Comparison of ENCODE assay signal across 1 cellular context in the genomic region with DNA sequence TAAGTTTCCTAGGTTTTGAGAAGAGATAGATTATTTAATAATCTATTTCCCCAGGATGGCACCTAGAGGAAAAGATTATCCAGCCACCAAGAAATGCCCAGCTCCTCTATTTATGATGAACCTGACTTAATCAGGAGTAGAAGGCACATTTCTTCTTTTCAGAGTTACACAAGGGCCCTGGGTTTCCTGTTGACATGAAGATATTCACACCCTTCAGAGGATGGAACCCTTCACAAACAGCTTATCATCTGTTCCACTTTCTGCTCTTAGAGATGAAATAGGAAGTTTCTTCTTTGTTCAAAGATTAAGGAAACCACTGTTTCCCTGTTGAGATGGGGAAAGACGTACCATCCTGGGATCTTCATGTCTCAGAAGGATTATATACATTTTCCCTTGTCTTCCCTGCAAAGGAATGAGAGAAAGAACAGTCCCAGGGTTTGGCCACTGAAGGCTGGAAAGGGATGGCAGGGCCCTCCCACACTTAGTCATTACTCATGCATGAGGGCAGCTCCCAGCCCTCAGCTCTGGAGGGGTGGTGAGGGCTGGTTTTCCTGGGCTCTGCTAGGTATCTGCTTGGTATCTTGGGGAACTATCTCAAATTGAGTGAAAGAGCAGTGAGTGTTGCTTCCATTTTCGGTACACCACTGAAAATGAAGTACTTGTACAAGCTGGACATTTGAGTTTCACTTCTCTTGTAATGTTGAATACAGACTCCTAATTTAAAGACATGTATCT.
TF ChIP-seq lines count a peak whose summit lies in the region.

No MANE protein-coding gene starts in this region.

TF ChIP-seq in H1, 55 proteins besides CTCF, POLR2A, EP300 and RAD21:
- TF ChIP-seq, protein P1, sequence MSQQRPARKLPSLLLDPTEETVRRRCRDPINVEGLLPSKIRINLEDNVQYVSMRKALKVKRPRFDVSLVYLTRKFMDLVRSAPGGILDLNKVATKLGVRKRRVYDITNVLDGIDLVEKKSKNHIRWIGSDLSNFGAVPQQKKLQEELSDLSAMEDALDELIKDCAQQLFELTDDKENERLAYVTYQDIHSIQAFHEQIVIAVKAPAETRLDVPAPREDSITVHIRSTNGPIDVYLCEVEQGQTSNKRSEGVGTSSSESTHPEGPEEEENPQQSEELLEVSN (IDR thresholded peaks at IDR 0.05): no peak
- TF ChIP-seq, protein P2, sequence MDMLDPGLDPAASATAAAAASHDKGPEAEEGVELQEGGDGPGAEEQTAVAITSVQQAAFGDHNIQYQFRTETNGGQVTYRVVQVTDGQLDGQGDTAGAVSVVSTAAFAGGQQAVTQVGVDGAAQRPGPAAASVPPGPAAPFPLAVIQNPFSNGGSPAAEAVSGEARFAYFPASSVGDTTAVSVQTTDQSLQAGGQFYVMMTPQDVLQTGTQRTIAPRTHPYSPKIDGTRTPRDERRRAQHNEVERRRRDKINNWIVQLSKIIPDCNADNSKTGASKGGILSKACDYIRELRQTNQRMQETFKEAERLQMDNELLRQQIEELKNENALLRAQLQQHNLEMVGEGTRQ (IDR thresholded peaks at IDR 0.05; ENCODE audit: low read length): no peak
- no peak for TF ChIP-seq FOSL1 (IDR thresholded peaks at IDR 0.05; ENCODE audit: insufficient read depth, low read depth, low read length)
- TF ChIP-seq EZH2 (IDR thresholded peaks at IDR 0.05; ENCODE audit: low read depth, low read length, severe bottlenecking): no peak
- no peak for TF ChIP-seq TAF7 (optimal IDR thresholded peaks at IDR 0.05; ENCODE audit: borderline replicate concordance, low read depth, low read length)
- TF ChIP-seq SIN3A (conservative IDR thresholded peaks at IDR 0.05 in 1 of 2, IDR thresholded peaks at IDR 0.05 in 1 of 2; ENCODE audit: low read depth in 1 of 2, low read length in 2 of 2): no peak
- TF ChIP-seq RBBP5 (IDR thresholded peaks at IDR 0.05; ENCODE audit: borderline replicate concordance, low read depth, low read length): no peak
- no peak for TF ChIP-seq NRF1 (IDR thresholded peaks at IDR 0.05; ENCODE audit: low read depth, low read length)
- no peak for TF ChIP-seq KDM4A (IDR thresholded peaks at IDR 0.05; ENCODE audit: low read depth, low read length, severe bottlenecking)
- TF ChIP-seq CREB1 (IDR thresholded peaks at IDR 0.05): no peak
- TF ChIP-seq JUN (IDR thresholded peaks at IDR 0.05; ENCODE audit: low read depth, low read length): no peak
- TF ChIP-seq BACH1 (IDR thresholded peaks at IDR 0.05; ENCODE audit: low read length): no peak
- TF ChIP-seq RXRA (IDR thresholded peaks at IDR 0.05; ENCODE audit: insufficient read depth, low read depth, low read length): no peak
- no peak for TF ChIP-seq CHD1 (IDR thresholded peaks at IDR 0.05; ENCODE audit: low read depth, low read length)
- TF ChIP-seq, protein P3, sequence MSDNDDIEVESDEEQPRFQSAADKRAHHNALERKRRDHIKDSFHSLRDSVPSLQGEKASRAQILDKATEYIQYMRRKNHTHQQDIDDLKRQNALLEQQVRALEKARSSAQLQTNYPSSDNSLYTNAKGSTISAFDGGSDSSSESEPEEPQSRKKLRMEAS (IDR thresholded peaks at IDR 0.05): no peak
- TF ChIP-seq, protein P4, sequence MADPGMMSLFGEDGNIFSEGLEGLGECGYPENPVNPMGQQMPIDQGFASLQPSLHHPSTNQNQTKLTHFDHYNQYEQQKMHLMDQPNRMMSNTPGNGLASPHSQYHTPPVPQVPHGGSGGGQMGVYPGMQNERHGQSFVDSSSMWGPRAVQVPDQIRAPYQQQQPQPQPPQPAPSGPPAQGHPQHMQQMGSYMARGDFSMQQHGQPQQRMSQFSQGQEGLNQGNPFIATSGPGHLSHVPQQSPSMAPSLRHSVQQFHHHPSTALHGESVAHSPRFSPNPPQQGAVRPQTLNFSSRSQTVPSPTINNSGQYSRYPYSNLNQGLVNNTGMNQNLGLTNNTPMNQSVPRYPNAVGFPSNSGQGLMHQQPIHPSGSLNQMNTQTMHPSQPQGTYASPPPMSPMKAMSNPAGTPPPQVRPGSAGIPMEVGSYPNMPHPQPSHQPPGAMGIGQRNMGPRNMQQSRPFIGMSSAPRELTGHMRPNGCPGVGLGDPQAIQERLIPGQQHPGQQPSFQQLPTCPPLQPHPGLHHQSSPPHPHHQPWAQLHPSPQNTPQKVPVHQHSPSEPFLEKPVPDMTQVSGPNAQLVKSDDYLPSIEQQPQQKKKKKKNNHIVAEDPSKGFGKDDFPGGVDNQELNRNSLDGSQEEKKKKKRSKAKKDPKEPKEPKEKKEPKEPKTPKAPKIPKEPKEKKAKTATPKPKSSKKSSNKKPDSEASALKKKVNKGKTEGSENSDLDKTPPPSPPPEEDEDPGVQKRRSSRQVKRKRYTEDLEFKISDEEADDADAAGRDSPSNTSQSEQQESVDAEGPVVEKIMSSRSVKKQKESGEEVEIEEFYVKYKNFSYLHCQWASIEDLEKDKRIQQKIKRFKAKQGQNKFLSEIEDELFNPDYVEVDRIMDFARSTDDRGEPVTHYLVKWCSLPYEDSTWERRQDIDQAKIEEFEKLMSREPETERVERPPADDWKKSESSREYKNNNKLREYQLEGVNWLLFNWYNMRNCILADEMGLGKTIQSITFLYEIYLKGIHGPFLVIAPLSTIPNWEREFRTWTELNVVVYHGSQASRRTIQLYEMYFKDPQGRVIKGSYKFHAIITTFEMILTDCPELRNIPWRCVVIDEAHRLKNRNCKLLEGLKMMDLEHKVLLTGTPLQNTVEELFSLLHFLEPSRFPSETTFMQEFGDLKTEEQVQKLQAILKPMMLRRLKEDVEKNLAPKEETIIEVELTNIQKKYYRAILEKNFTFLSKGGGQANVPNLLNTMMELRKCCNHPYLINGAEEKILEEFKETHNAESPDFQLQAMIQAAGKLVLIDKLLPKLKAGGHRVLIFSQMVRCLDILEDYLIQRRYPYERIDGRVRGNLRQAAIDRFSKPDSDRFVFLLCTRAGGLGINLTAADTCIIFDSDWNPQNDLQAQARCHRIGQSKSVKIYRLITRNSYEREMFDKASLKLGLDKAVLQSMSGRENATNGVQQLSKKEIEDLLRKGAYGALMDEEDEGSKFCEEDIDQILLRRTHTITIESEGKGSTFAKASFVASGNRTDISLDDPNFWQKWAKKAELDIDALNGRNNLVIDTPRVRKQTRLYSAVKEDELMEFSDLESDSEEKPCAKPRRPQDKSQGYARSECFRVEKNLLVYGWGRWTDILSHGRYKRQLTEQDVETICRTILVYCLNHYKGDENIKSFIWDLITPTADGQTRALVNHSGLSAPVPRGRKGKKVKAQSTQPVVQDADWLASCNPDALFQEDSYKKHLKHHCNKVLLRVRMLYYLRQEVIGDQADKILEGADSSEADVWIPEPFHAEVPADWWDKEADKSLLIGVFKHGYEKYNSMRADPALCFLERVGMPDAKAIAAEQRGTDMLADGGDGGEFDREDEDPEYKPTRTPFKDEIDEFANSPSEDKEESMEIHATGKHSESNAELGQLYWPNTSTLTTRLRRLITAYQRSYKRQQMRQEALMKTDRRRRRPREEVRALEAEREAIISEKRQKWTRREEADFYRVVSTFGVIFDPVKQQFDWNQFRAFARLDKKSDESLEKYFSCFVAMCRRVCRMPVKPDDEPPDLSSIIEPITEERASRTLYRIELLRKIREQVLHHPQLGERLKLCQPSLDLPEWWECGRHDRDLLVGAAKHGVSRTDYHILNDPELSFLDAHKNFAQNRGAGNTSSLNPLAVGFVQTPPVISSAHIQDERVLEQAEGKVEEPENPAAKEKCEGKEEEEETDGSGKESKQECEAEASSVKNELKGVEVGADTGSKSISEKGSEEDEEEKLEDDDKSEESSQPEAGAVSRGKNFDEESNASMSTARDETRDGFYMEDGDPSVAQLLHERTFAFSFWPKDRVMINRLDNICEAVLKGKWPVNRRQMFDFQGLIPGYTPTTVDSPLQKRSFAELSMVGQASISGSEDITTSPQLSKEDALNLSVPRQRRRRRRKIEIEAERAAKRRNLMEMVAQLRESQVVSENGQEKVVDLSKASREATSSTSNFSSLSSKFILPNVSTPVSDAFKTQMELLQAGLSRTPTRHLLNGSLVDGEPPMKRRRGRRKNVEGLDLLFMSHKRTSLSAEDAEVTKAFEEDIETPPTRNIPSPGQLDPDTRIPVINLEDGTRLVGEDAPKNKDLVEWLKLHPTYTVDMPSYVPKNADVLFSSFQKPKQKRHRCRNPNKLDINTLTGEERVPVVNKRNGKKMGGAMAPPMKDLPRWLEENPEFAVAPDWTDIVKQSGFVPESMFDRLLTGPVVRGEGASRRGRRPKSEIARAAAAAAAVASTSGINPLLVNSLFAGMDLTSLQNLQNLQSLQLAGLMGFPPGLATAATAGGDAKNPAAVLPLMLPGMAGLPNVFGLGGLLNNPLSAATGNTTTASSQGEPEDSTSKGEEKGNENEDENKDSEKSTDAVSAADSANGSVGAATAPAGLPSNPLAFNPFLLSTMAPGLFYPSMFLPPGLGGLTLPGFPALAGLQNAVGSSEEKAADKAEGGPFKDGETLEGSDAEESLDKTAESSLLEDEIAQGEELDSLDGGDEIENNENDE (IDR thresholded peaks at IDR 0.05; ENCODE audit: insufficient replicate concordance, low read length): no peak
- no peak for TF ChIP-seq JUND (IDR thresholded peaks at IDR 0.05; ENCODE audit: low read length)
